Comparison of ENCODE assay signal across 17 cellular contexts in genomic region chrX:152428089-152428488, GRCh38. TPM values are rescaled to one million over a fixed set of nuclear protein-coding genes. Genes with fewer than 3 reads are reported as not detected.
DNase-seq lines count a peak whose midpoint lies in the region; FAIRE-seq and TF ChIP-seq lines count a peak whose summit lies in the region.
"Had no signal": no experiment of that assay in that cellular context is flagged by ENCODE, and none has a peak within 500 bp of the region (broad histone marks: within the 10 kb centered on the region; RNA-seq: fewer than 3 reads in every experiment).

No MANE protein-coding gene starts in this region.

- DNase-seq in Daoy (ENCODE audit: low read depth) (peak; percentile 69), MG63 (peak; percentile 85), astrocyte (ENCODE audit: low read depth) (peak; percentile 71), mesendoderm (peak; percentile 22), NCI-H1048 (lab: John Stamatoyannopoulos, UW) (no peak), NCI-H1436 treated with DMSO at 0.1 percent for 48 hours (lab: John Stamatoyannopoulos, UW) (no peak), NCI-H226 (no peak), GM12892 (ENCODE audit: insufficient read length) (no peak)
- DNase-seq: AML-193, COR-L47, EL, NCI-H1417 treated with DMSO at 0.1 percent for 48 hours, NCI-H2029, NCI-H510A treated with DMSO at 0.1 percent for 48 hours, NCI-H82, PC-9 had no signal

- TF ChIP-seq CTCF in astrocyte (IDR thresholded peaks at IDR 0.05; ENCODE audit: insufficient read depth, low read depth, low read length), result no peak

- H3K4me2 ChIP-seq in astrocyte (ENCODE audit: low read length), result peak overlapping the region; percentile 57
- H3K4me2 ChIP-seq in mesendoderm (ENCODE audit: low read length), result no peak overlapping the region
- H3K4me2 ChIP-seq: PC-9 had no signal

- no peak overlapping the region for H3K56ac ChIP-seq in mesendoderm (ENCODE audit: low read length)

- no peaks in the 10 kb centered on the region for H3K36me3 Mint-ChIP-seq in astrocyte (ENCODE audit: low read depth, unreplicated experiment)

- no peak overlapping the region for H2AFZ ChIP-seq in astrocyte (ENCODE audit: low read depth, low read length)
- H2AFZ ChIP-seq: PC-9 had no signal

- no peaks in the 10 kb centered on the region for H3K27me3 Mint-ChIP-seq in astrocyte (ENCODE audit: low read depth, unreplicated experiment)

- H3K27ac ChIP-seq in astrocyte (ENCODE audit: low read depth, low read length) (no peak overlapping the region), mesendoderm (ENCODE audit: low read depth, low read length) (no peak overlapping the region)
- H3K27ac ChIP-seq: PC-9 had no signal

- H2BK120ac ChIP-seq in mesendoderm (ENCODE audit: low read depth, low read length), result no peak overlapping the region

- H3K79me2 ChIP-seq in astrocyte (ENCODE audit: insufficient read depth, low read length) (no peaks in the 10 kb centered on the region), mesendoderm (ENCODE audit: control insufficient read depth, insufficient read depth, low read length) (no peaks in the 10 kb centered on the region)

- H3K9me3 ChIP-seq in MG63, result no peaks in the 10 kb centered on the region
- H3K9me3 ChIP-seq in astrocyte (ENCODE audit: insufficient read depth, low read depth, low read length), result no peaks in the 10 kb centered on the region
- H3K9me3 ChIP-seq: HAP-1 had no signal

- no peaks in the 10 kb centered on the region for H3K36me3 ChIP-seq in MG63
- H3K36me3 ChIP-seq in astrocyte (ENCODE audit: insufficient read depth, low read length), result no peaks in the 10 kb centered on the region
- H3K36me3 ChIP-seq in mesendoderm (ENCODE audit: control insufficient read depth, insufficient read depth, low read length), result no peaks in the 10 kb centered on the region
- H3K36me3 ChIP-seq: HAP-1 had no signal

- no peak overlapping the region for H2BK15ac ChIP-seq in mesendoderm (replicated peaks; ENCODE audit: low read depth)

- no peak overlapping the region for H3K4me3 Mint-ChIP-seq in astrocyte (ENCODE audit: unreplicated experiment)

- H4K20me1 ChIP-seq in astrocyte (ENCODE audit: insufficient read depth, low read length), result no peaks in the 10 kb centered on the region

- no peak overlapping the region for H2BK5ac ChIP-seq in mesendoderm (ENCODE audit: low read length)

- H3K4me3 ChIP-seq in MG63, result no peak overlapping the region
- no peak overlapping the region for H3K4me3 ChIP-seq in astrocyte (ENCODE audit: insufficient read depth, low read depth, low read length)
- H3K4me3 ChIP-seq in mesendoderm (ENCODE audit: low read length), result no peak overlapping the region
- H3K4me3 ChIP-seq: HAP-1, PC-9 had no signal

- no peaks in the 10 kb centered on the region for H3K4me1 ChIP-seq in astrocyte (ENCODE audit: insufficient read depth, low read length)
- no peaks in the 10 kb centered on the region for H3K4me1 ChIP-seq in mesendoderm (ENCODE audit: control insufficient read depth, low read depth, low read length)
- H3K4me1 ChIP-seq: HAP-1 had no signal

- no peak overlapping the region for H3K18ac ChIP-seq in mesendoderm (ENCODE audit: low read length)

- no peak for TF ChIP-seq POLR2A in GM12892 (IDR thresholded peaks at IDR 0.05; ENCODE audit: low read depth, low read length)

- no peak overlapping the region for H4K5ac ChIP-seq in mesendoderm (ENCODE audit: low read length)

- H3K9me3 Mint-ChIP-seq in astrocyte (ENCODE audit: unreplicated experiment), result no peaks in the 10 kb centered on the region

- H3K9ac ChIP-seq in astrocyte (ENCODE audit: low read length), result no peak overlapping the region
- no peak overlapping the region for H3K9ac ChIP-seq in mesendoderm (ENCODE audit: low read length)

- H3K79me1 ChIP-seq in mesendoderm (ENCODE audit: low read length), result no peaks in the 10 kb centered on the region

- no peak overlapping the region for H3K27ac Mint-ChIP-seq in astrocyte (ENCODE audit: unreplicated experiment)

- H2AK5ac ChIP-seq in mesendoderm (ENCODE audit: low read length), result no peak overlapping the region

- FAIRE-seq in astrocyte (lab: Jason Lieb, UNC) (no peak), GM12892 (lab: Jason Lieb, UNC) (no peak)

- H3K27me3 ChIP-seq in MG63 (no peaks in the 10 kb centered on the region), astrocyte (ENCODE audit: insufficient read depth, low read length) (no peaks in the 10 kb centered on the region), mesendoderm (ENCODE audit: insufficient read depth, low read length, poor library complexity) (no peaks in the 10 kb centered on the region)

- no peak overlapping the region for H3K23ac ChIP-seq in mesendoderm (ENCODE audit: low read length)

- peaks cover 19% of the 10 kb centered on the region for H3K4me1 Mint-ChIP-seq in astrocyte (ENCODE audit: low read depth, unreplicated experiment)

- H3K4ac ChIP-seq in mesendoderm (ENCODE audit: low read depth, low read length), result no peak overlapping the region

- H4K8ac ChIP-seq in mesendoderm (ENCODE audit: low read depth, low read length), result no peak overlapping the region

- WGBS in mesendoderm (ENCODE audit: extremely low coverage, insufficient coverage, low lambda C conversion rate), result no CpG with 5 or more reads among the region's 5 CpGs

RNA-seq across cellular contexts. Expression of gene GABRA3, which starts 23.0 kb away (rescaled TPM):
- total RNA-seq in Daoy (2014; rRNA removed; shearing (Covaris generic)), result 1.9 and 3.0 TPM in 2 replicates
- total RNA-seq in MG63 (2014; rRNA removed; shearing (Covaris generic); ENCODE audit: low replicate concordance), result 0.82 TPM in 1 of 2 replicates, not detected in the other
- total RNA-seq in astrocyte, result 1.1 and 1.4 TPM in 2 replicates
- 4.3 TPM for polyA plus RNA-seq in mesendoderm (2013, experiment 1 of 2)
- polyA plus RNA-seq in mesendoderm (2013, experiment 2 of 2), result 3.9 TPM
- polyA plus RNA-seq in GM12892 (2012; ENCODE audit: missing spikeins), result not detected

Comparison
In these comparisons a context has a peak if more than half of its experiments do, and no peak if none do; other contexts are left out.
1. DNase-seq: peak in Daoy (single experiment), MG63 (single experiment), astrocyte (single experiment) and mesendoderm (single experiment); none in NCI-H1048 (single experiment), NCI-H1436 treated with DMSO at 0.1 percent for 48 hours (single experiment), NCI-H226 (single experiment) and GM12892 (single experiment).